Comparison of ENCODE assay signal across 19 cellular contexts in the genomic region with DNA sequence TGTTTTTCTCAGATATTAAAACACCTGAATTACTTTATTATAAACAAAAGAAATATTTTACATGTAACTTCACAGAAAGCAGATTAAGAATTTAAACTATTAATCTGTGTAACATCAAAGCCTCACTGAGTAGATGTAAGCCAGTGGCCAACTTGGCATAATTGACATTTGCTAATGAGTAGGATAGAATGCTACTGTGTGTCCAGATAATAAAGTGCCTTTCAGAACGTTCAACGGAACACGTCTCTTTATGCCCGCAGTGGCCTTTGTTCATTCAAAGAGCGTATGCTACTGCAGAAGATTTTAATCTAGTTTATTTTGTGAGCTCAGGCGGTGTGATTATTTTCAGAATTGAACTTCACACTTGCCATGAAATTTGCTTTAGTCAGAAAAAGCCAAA.
DNase-seq lines count a peak whose midpoint lies in the region; ATAC-seq, FAIRE-seq and TF ChIP-seq lines count a peak whose summit lies in the region.
"Had no signal": no experiment of that assay in that cellular context is flagged by ENCODE, and none has a peak within 500 bp of the region (broad histone marks: within the 10 kb centered on the region; RNA-seq: fewer than 3 reads in every experiment).

No MANE protein-coding gene starts in this region.

- DNase-seq in frontal cortex (ENCODE audit: low spot score in 2 of 2) (no peak), medulla oblongata (ENCODE audit: extremely low spot score) (peak; percentile 75), putamen (ENCODE audit: low spot score) (peak; percentile 27), COLO668 (lab: John Stamatoyannopoulos, UW; ENCODE audit: unreplicated experiment) (no peak)
- DNase-seq: ACHN; CD4-positive, alpha-beta T cell; DMS153; DMS79; GDM1; GM23248; KBM-7 had no signal

- peak overlapping the region in 3 of 5 experiments; percentile 59 to 93 (median 59) for H3K27ac Mint-ChIP-seq in brain
- H3K27ac Mint-ChIP-seq: CD4-positive, alpha-beta T cell; IgD-negative memory B cell had no signal

- peaks cover 44% of the 10 kb centered on the region for H3K4me1 Mint-ChIP-seq in brain

- H3K4me3 Mint-ChIP-seq in brain = peak overlapping the region in 2 of 5 experiments; percentile 16 to 60
- H3K4me3 Mint-ChIP-seq: CD4-positive, alpha-beta T cell; IgD-negative memory B cell had no signal

- peak; percentile 86 for FAIRE-seq in frontal cortex (lab: Jason Lieb, UNC)
- FAIRE-seq: A204.1, H54, HepG2 had no signal

- H3K27me3 Mint-ChIP-seq in brain = no peaks in the 10 kb centered on the region
- H3K27me3 Mint-ChIP-seq: CD4-positive, alpha-beta T cell; IgD-negative memory B cell had no signal

- ATAC-seq in GM21367 (IDR thresholded peaks at IDR 0.05; ENCODE audit: unreplicated experiment) (no peak), GM21528 (IDR thresholded peaks at IDR 0.05; ENCODE audit: low FRiP score, unreplicated experiment) (no peak), HG03565 (IDR thresholded peaks at IDR 0.05; ENCODE audit: unreplicated experiment) (no peak)
- ATAC-seq: HepG2 had no signal

- no peaks in the 10 kb centered on the region for H3K9me3 Mint-ChIP-seq in brain

- TF ChIP-seq CTCF in brain (conservative IDR thresholded peaks at IDR 0.05) = no peak

- H3K36me3 Mint-ChIP-seq in brain = no peaks in the 10 kb centered on the region
- H3K36me3 Mint-ChIP-seq: IgD-negative memory B cell had no signal

Comparison
In these comparisons a context has a peak if more than half of its experiments do, and no peak if none do; other contexts are left out.
1. DNase-seq: peak in medulla oblongata (single experiment) and putamen (single experiment); none in frontal cortex (0 of 2) and COLO668 (single experiment).